23 cellular contexts compared by ENCODE assay signal in genomic region chr13:83839158-83839557, GRCh38. TPM values are rescaled to one million over a fixed set of nuclear protein-coding genes. Genes with fewer than 3 reads are reported as not detected.
"Had no signal": no experiment of that assay in that cellular context is flagged by ENCODE, and none has a peak within 500 bp of the region (broad histone marks: within the 10 kb centered on the region; RNA-seq: fewer than 3 reads in every experiment).

No MANE protein-coding gene starts in this region.

- H3K27ac Mint-ChIP-seq: activated naive CD4-positive, alpha-beta T cell treated with anti-CD3 and anti-CD28 coated beads, Interleukin-2, amount 50 U/mL, for 72 hours; dendritic cell treated with granulocyte-macrophage colony-stimulating factor and Interleukin-4, amounts not matched to agents 40 ng/mL and 50 ng/mL, for 4 days; immature natural killer cell; memory B cell had no signal

- H3K36me3 ChIP-seq: left ventricle myocardium inferior, stomach, thyroid gland had no signal

- H3K4me1 ChIP-seq: body of pancreas, left ventricle myocardium inferior, parathyroid adenoma, stomach, thyroid gland had no signal

- H3K4me1 Mint-ChIP-seq: central memory CD8-positive, alpha-beta T cell; immature natural killer cell; memory B cell had no signal

- H3K9me3 Mint-ChIP-seq: dendritic cell treated with granulocyte-macrophage colony-stimulating factor and Interleukin-4, amounts not matched to agents 40 ng/mL and 50 ng/mL, for 4 days had no signal

- H3K27ac ChIP-seq: body of pancreas, left ventricle myocardium inferior, parathyroid adenoma, stomach, thyroid gland had no signal

- H3K36me3 Mint-ChIP-seq: activated naive CD4-positive, alpha-beta T cell treated with anti-CD3 and anti-CD28 coated beads, Interleukin-2, amount 50 U/mL, for 72 hours; immature natural killer cell; memory B cell had no signal

- H2AFZ ChIP-seq: parathyroid adenoma had no signal

- H3K4me3 Mint-ChIP-seq: central memory CD8-positive, alpha-beta T cell; dendritic cell treated with granulocyte-macrophage colony-stimulating factor and Interleukin-4, amounts not matched to agents 40 ng/mL and 50 ng/mL, for 4 days; immature natural killer cell; memory B cell; neural crest cell had no signal

- H3K4me3 ChIP-seq: body of pancreas, left ventricle myocardium inferior, stomach, thyroid gland had no signal

- H3K27me3 Mint-ChIP-seq: central memory CD8-positive, alpha-beta T cell; dendritic cell treated with granulocyte-macrophage colony-stimulating factor and Interleukin-4, amounts not matched to agents 40 ng/mL and 50 ng/mL, for 4 days; memory B cell had no signal

- FAIRE-seq: TTC549, urothelium cell line had no signal

- ATAC-seq: activated CD4-positive, CD25-positive, alpha-beta regulatory T cell treated with anti-CD3 and anti-CD28 coated beads, Interleukin-2, amount 50 U/mL, for 24 hours; activated naive CD4-positive, alpha-beta T cell treated with anti-CD3 and anti-CD28 coated beads, Interleukin-2, amount 50 U/mL, for 72 hours; body of pancreas had no signal

- DNase-seq: activated effector memory CD4-positive, alpha-beta T cell treated with anti-CD3 and anti-CD28 coated beads, Interleukin-2, amount 50 U/mL, for 16 hours; amniotic stem cell; body of pancreas; erythroblast; hippocampal formation; immature natural killer cell; left ventricle myocardium inferior; retina; stimulated activated CD4-positive, alpha-beta T cell treated with anti-CD3 and anti-CD28 coated beads, Interleukin-15, amount 100 ng/mL, for 24 hours; stimulated activated CD4-positive, alpha-beta T cell treated with anti-CD3 and anti-CD28 coated beads, Interleukin-4, amount 100 ng/mL, for 24 hours; stomach; T-helper 2 cell; thyroid gland had no signal

- H3K9ac ChIP-seq: parathyroid adenoma had no signal

- H3K27me3 ChIP-seq: body of pancreas, stomach, thyroid gland had no signal

- H3K9me3 ChIP-seq: body of pancreas, stomach, thyroid gland had no signal

RNA-seq across cellular contexts. Expression of gene SLITRK1, which starts 43.1 kb away (rescaled TPM):
- total RNA-seq: activated naive CD4-positive, alpha-beta T cell treated with anti-CD3 and anti-CD28 coated beads, Interleukin-2, amount 50 U/mL, for 72 hours; glomerular endothelial cell; left ventricle myocardium inferior; thyroid gland had no signal
- polyA plus RNA-seq: immature natural killer cell had no signal
